Comparison of ENCODE assay signal across 1 cellular context in the genomic region with DNA sequence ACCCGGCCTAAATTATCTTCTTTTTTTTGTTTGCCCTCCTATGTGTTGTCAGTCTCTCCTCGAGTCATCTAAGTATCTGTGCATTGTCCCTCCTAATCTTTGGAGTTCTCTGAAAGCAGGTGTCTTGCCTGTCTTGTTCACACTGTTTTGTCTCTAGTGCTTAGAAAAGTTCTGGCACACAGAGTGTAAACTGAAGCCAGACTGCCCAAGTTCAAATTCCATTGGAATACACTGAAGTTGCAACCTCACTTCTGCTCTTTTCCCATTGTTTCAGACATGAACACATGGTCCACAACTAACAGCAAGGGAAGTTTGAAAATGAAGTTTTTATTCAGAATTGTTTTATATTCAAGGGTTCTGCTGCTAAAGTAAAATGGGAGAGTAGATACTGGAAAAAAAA.
TF ChIP-seq lines count a peak whose summit lies in the region.

No MANE protein-coding gene starts in this region.

TF ChIP-seq in HepG2, 621 proteins besides CTCF, POLR2A, EP300 and RAD21 (continued from another document):
- TF ChIP-seq KLF12 (CRISPR knock-in tag; IDR thresholded peaks at IDR 0.05; ENCODE audit: borderline replicate concordance) (no peak), FOXP1 (IDR thresholded peaks at IDR 0.05) (no peak), FOXP1 (CRISPR knock-in tag; IDR thresholded peaks at IDR 0.05) (no peak), POGK (CRISPR knock-in tag; conservative IDR thresholded peaks at IDR 0.05) (no peak), PTBP1 (IDR thresholded peaks at IDR 0.05; ENCODE audit: low read depth, low read length, poor library complexity, severe bottlenecking) (no peak), ZNF33B (CRISPR knock-in tag; IDR thresholded peaks at IDR 0.05) (no peak), FOSL1 (CRISPR knock-in tag; IDR thresholded peaks at IDR 0.05; ENCODE audit: borderline replicate concordance) (no peak), RBFOX2 (IDR thresholded peaks at IDR 0.05; ENCODE audit: low read depth, low read length) (no peak), SRSF4 (IDR thresholded peaks at IDR 0.05; ENCODE audit: low read depth, low read length, poor library complexity, severe bottlenecking) (no peak), CBFB (CRISPR knock-in tag; IDR thresholded peaks at IDR 0.05) (no peak), SRSF1 (optimal IDR thresholded peaks at IDR 0.05; ENCODE audit: low read depth, low read length) (no peak), ZNF256 (CRISPR knock-in tag; conservative IDR thresholded peaks at IDR 0.05) (no peak), ARNTL (CRISPR knock-in tag; IDR thresholded peaks at IDR 0.05) (no peak), KDM5B (CRISPR knock-in tag; IDR thresholded peaks at IDR 0.05; ENCODE audit: borderline replicate concordance) (no peak), NFYC (CRISPR knock-in tag; IDR thresholded peaks at IDR 0.05) (no peak), TBX3 (IDR thresholded peaks at IDR 0.05; ENCODE audit: borderline replicate concordance) (no peak), TFDP1 (CRISPR knock-in tag; IDR thresholded peaks at IDR 0.05; ENCODE audit: borderline replicate concordance) (no peak)
- TF ChIP-seq, protein P1, sequence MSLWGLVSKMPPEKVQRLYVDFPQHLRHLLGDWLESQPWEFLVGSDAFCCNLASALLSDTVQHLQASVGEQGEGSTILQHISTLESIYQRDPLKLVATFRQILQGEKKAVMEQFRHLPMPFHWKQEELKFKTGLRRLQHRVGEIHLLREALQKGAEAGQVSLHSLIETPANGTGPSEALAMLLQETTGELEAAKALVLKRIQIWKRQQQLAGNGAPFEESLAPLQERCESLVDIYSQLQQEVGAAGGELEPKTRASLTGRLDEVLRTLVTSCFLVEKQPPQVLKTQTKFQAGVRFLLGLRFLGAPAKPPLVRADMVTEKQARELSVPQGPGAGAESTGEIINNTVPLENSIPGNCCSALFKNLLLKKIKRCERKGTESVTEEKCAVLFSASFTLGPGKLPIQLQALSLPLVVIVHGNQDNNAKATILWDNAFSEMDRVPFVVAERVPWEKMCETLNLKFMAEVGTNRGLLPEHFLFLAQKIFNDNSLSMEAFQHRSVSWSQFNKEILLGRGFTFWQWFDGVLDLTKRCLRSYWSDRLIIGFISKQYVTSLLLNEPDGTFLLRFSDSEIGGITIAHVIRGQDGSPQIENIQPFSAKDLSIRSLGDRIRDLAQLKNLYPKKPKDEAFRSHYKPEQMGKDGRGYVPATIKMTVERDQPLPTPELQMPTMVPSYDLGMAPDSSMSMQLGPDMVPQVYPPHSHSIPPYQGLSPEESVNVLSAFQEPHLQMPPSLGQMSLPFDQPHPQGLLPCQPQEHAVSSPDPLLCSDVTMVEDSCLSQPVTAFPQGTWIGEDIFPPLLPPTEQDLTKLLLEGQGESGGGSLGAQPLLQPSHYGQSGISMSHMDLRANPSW (CRISPR knock-in tag; IDR thresholded peaks at IDR 0.05; ENCODE audit: borderline replicate concordance), result no peak
